Comparison of ENCODE assay signal across 8 cellular contexts in the genomic region with DNA sequence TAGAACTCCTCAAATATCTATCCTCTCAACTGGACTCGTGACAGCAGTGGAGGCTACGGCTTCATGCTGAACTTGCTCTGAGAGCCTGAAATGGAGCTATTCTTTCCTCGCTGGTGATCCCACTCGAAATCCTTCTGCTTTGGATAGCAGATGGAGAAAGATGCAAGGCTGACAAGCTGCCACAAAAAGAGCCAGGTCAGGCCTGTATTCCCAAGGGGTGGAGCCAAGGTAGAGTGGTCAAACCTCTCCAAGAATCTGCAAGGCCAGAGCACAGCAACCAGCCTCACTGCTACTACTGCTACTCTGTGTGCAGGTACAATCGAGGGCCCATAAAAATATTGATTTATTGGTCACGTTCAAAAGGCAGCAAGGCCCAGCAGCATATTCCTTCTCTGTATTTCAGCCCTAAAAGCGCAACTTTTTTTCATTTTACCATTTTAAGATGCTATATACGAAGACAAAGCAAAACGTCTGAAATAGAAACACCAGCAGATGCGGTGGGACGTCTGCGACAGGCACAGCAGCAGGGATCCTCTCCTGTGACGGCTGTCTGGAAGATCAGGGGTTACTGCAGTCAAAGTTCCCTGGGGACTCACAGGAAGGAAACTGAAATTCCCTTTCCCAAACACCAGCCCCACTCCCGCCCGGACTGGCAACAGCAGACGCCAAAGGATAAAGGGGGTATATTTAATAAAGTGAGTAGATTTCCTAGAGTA. TPM values are rescaled to one million over a fixed set of nuclear protein-coding genes. Genes with fewer than 3 reads are reported as not detected.
DNase-seq lines count a peak whose midpoint lies in the region; ATAC-seq and TF ChIP-seq lines count a peak whose summit lies in the region.

No MANE protein-coding gene starts in this region.

- intact Hi-C loops in activated CD8-positive, alpha-beta T cell treated with anti-CD3 and anti-CD28 coated beads for 36 hours (cut with micrococcal nuclease) = loop anchor here (2.0 kb wide), 1 partner anchor 47 kb away; no protein-coding TSS in a partner anchor
- intact Hi-C loops in aorta (cut with DNase I) = loop anchor here (5.0 to 10.0 kb wide), 3 partner anchors 48 to 165 kb away; no protein-coding TSS in a partner anchor

- H4K20me1 ChIP-seq in SK-N-SH (ENCODE audit: insufficient read depth) = peaks cover 60% of the 10 kb centered on the region

- WGBS in SK-N-SH (ENCODE audit: low lambda C conversion rate) = 54% methylated on average over 15 of the region's 16 CpGs
- 29 to 31% methylated on average over 16 of the region's 16 CpGs for WGBS in aorta, 2 donors

- H3K36me3 ChIP-seq in SK-N-SH (replicated peaks in 1 of 2; ENCODE audit: control insufficient read depth in 1 of 2, insufficient read depth in 2 of 2, low read length in 1 of 2) (peaks cover 2 to 7% of the 10 kb centered on the region in 2 experiments), subcutaneous abdominal adipose tissue (ENCODE audit: control insufficient read depth in 5 of 5, insufficient read depth in 5 of 5, low read length in 5 of 5) (no peaks in the 10 kb centered on the region), aorta (ENCODE audit: control insufficient read depth in 1 of 2, insufficient read depth in 2 of 2, low read length in 1 of 2) (no peaks in the 10 kb centered on the region)

- peaks cover 16% of the 10 kb centered on the region for H3F3A ChIP-seq in SK-N-SH (replicated peaks; ENCODE audit: insufficient read depth)

- H3K4me3 Mint-ChIP-seq in activated CD8-positive, alpha-beta T cell treated with anti-CD3 and anti-CD28 coated beads for 36 hours = peak overlapping the region; percentile 88
- H3K4me3 Mint-ChIP-seq in immature natural killer cell = peak overlapping the region; percentile 88 to 92 (median 90)

- peak overlapping the region; percentile 94 for H3K4me2 ChIP-seq in SK-N-SH

- TF ChIP-seq CTCF in SK-N-SH (IDR thresholded peaks at IDR 0.05) = no peak
- TF ChIP-seq CTCF in activated CD8-positive, alpha-beta T cell treated with anti-CD3 and anti-CD28 coated beads for 36 hours (IDR thresholded peaks at IDR 0.05) = no peak

- 0 out of 2 replicates have a peak overlapping the region, but pooled peaks have one; percentile 18 for H2AFZ ChIP-seq in SK-N-SH (ENCODE audit: low read depth)

- no peaks in the 10 kb centered on the region for H3K27me3 ChIP-seq in SK-N-SH (ENCODE audit: insufficient read depth)
- no peaks in the 10 kb centered on the region for H3K27me3 ChIP-seq in subcutaneous abdominal adipose tissue (ENCODE audit: control insufficient read depth in 5 of 5, insufficient read depth in 4 of 5, low read length in 5 of 5)
- H3K27me3 ChIP-seq in aorta (ENCODE audit: control insufficient read depth in 1 of 2, insufficient read depth in 2 of 2, low read length in 1 of 2) = no peaks in the 10 kb centered on the region

- no peak overlapping the region for H3K27ac Mint-ChIP-seq in activated CD8-positive, alpha-beta T cell treated with anti-CD3 and anti-CD28 coated beads for 36 hours
- H3K27ac Mint-ChIP-seq in immature natural killer cell = no peak overlapping the region

- H3K4me3 ChIP-seq in SK-N-SH (ENCODE audit: low read depth in 2 of 2, low read length in 1 of 2) (peak overlapping the region; percentile 91 to 92), subcutaneous abdominal adipose tissue (ENCODE audit: low read depth in 1 of 5, low read length in 5 of 5) (peak overlapping the region; percentile 76 to 94 (median 82)), aorta (ENCODE audit: low read length in 2 of 2) (peak overlapping the region in 1 of 2 donors; percentile 88)

- H3K27ac ChIP-seq in SK-N-SH (ENCODE audit: low read depth in 2 of 2, low read length in 1 of 2) = peak overlapping the region; percentile 40 to 89; a peak in 3 of 4 replicates
- peak overlapping the region; percentile 90 for H3K27ac ChIP-seq in subcutaneous abdominal adipose tissue (ENCODE audit: low read depth, low read length)
- H3K27ac ChIP-seq in aorta (ENCODE audit: low read depth in 1 of 2, low read length in 2 of 2) = peak overlapping the region in 1 of 2 donors; percentile 12

- no peaks in the 10 kb centered on the region for H3K36me3 Mint-ChIP-seq in activated CD8-positive, alpha-beta T cell treated with anti-CD3 and anti-CD28 coated beads for 36 hours (ENCODE audit: low read depth)
- no peaks in the 10 kb centered on the region for H3K36me3 Mint-ChIP-seq in immature natural killer cell

- H3K27me3 Mint-ChIP-seq in activated CD8-positive, alpha-beta T cell treated with anti-CD3 and anti-CD28 coated beads for 36 hours = peaks cover 34% of the 10 kb centered on the region
- H3K27me3 Mint-ChIP-seq in immature natural killer cell (ENCODE audit: low read depth in 3 of 3) = peaks cover 12 to 13% (median 12%) of the 10 kb centered on the region in 3 donors

- H3K9ac ChIP-seq in SK-N-SH (0 out of 2 replicates have a peak overlapping the region, but pooled peaks have one; percentile 93), subcutaneous abdominal adipose tissue (ENCODE audit: low read length in 5 of 5) (peak overlapping the region in 4 of 5 donors; percentile 64 to 75 (median 68))

- POLR2A ChIA-PET in SK-N-SH (lab: Yijun Ruan, JAX) = no interaction called here
- POLR2A ChIA-PET in activated CD8-positive, alpha-beta T cell treated with anti-CD3 and anti-CD28 coated beads for 36 hours (lab: Charles Lee) = interaction anchor here (0.7 to 1.8 kb wide), 3 partner anchors 13 to 300 kb away, joined by 3 to 4 read pairs (median 3); a partner anchor contains a TSS

- no peaks in the 10 kb centered on the region for H3K4me1 Mint-ChIP-seq in activated CD8-positive, alpha-beta T cell treated with anti-CD3 and anti-CD28 coated beads for 36 hours (ENCODE audit: low read depth)
- H3K4me1 Mint-ChIP-seq in immature natural killer cell = peaks cover 7 to 8% of the 10 kb centered on the region in 2 donors

- peaks cover 0 to 11% of the 10 kb centered on the region in 2 experiments; a peak in 2 of 4 replicates for H3K4me1 ChIP-seq in SK-N-SH (ENCODE audit: control insufficient read depth in 1 of 2, insufficient read depth in 2 of 2, low read depth in 1 of 2, low read length in 1 of 2)
- peaks cover 0 to 33% (median 27%) of the 10 kb centered on the region in 5 donors for H3K4me1 ChIP-seq in subcutaneous abdominal adipose tissue (ENCODE audit: control insufficient read depth in 5 of 5, insufficient read depth in 5 of 5, low read length in 5 of 5)
- no peaks in the 10 kb centered on the region for H3K4me1 ChIP-seq in aorta (ENCODE audit: control insufficient read depth in 1 of 2, insufficient read depth in 2 of 2, low read length in 2 of 2)

- TF ChIP-seq EP300 in SK-N-SH (IDR thresholded peaks at IDR 0.05; ENCODE audit: borderline replicate concordance in 1 of 2, low read depth in 1 of 2, low read length in 1 of 2) = no peak

- H3K79me2 ChIP-seq in SK-N-SH (ENCODE audit: insufficient read depth) = peaks cover 81% of the 10 kb centered on the region

- H3K9me3 Mint-ChIP-seq in activated CD8-positive, alpha-beta T cell treated with anti-CD3 and anti-CD28 coated beads for 36 hours = no peaks in the 10 kb centered on the region
- H3K9me3 Mint-ChIP-seq in immature natural killer cell = no peaks in the 10 kb centered on the region

- H3K9me3 ChIP-seq in SK-N-SH (no peaks in the 10 kb centered on the region), subcutaneous abdominal adipose tissue (ENCODE audit: control insufficient read depth in 5 of 5, low read length in 5 of 5) (no peaks in the 10 kb centered on the region), aorta (ENCODE audit: control insufficient read depth, low read length) (no peaks in the 10 kb centered on the region)

- TF ChIP-seq RAD21 in SK-N-SH (IDR thresholded peaks at IDR 0.05; ENCODE audit: low read length) = no peak

- ATAC-seq in SK-N-SH treated with all-trans-retinoic acid at 6 μM for 48 hours (no peak), aorta (ENCODE audit: low FRiP score) (no peak), GM19035 (IDR thresholded peaks at IDR 0.05; ENCODE audit: unreplicated experiment) (no peak)
- no peak for ATAC-seq in activated CD8-positive, alpha-beta T cell treated with anti-CD3 and anti-CD28 coated beads for 36 hours

- H3K9me2 ChIP-seq in SK-N-SH = no peaks in the 10 kb centered on the region

- CTCF ChIA-PET in SK-N-SH (lab: Yijun Ruan, JAX) = interaction anchor here (1.4 to 6.8 kb wide), 3 partner anchors 27 to 164 kb away, joined by 4 to 30 read pairs (median 4); no protein-coding TSS in a partner anchor
- CTCF ChIA-PET in activated CD8-positive, alpha-beta T cell treated with anti-CD3 and anti-CD28 coated beads for 36 hours (lab: Charles Lee) = interaction anchor here (1.0 to 1.4 kb wide), 2 partner anchors 47 to 72 kb away, joined by 3 read pairs; no protein-coding TSS in a partner anchor

- DNase-seq in SK-N-SH (no peak), immature natural killer cell (no peak), aorta (no peak), HuH-7.5 (ENCODE audit: low spot score) (no peak)
- DNase-seq in activated CD8-positive, alpha-beta T cell treated with anti-CD3 and anti-CD28 coated beads for 36 hours = no peak

TF ChIP-seq in SK-N-SH, 30 proteins besides CTCF, POLR2A, EP300 and RAD21 (continues in another document):
- TF ChIP-seq MXI1 (IDR thresholded peaks at IDR 0.05; ENCODE audit: low read depth, low read length) (no peak), FOXM1 (IDR thresholded peaks at IDR 0.05; ENCODE audit: low read depth) (no peak)

TF ChIP-seq in SK-N-SH treated with all-trans-retinoic acid at 6 μM for 48 hours, 23 proteins besides CTCF, POLR2A, EP300 and RAD21 (continues in another document):
- no peak for TF ChIP-seq ZNF70 (CRISPR knock-in tag; IDR thresholded peaks at IDR 0.05)
- TF ChIP-seq TOX (CRISPR knock-in tag; IDR thresholded peaks at IDR 0.05; ENCODE audit: borderline replicate concordance) = no peak
- TF ChIP-seq ZFP3 (CRISPR knock-in tag; IDR thresholded peaks at IDR 0.05) = no peak

RNA-seq across cellular contexts. Expression of a gene that starts 2.4 kb away (rescaled TPM):
- 13.5 and 21.9 TPM in 2 replicates for polyA plus RNA-seq in SK-N-SH (2012; rRNA removed)
- polyA plus RNA-seq in SK-N-SH (2012; cell fraction: cytosol; rRNA removed) = 18.4 and 21.2 TPM in 2 replicates
- 17.0 and 22.9 TPM in 2 replicates for polyA plus RNA-seq in SK-N-SH (2012; cell fraction: nucleus; rRNA removed)
- 1 to 10 TPM; 5.9 to 6.7 TPM for total RNA-seq in activated CD8-positive, alpha-beta T cell treated with anti-CD3 and anti-CD28 coated beads for 36 hours
- polyA plus RNA-seq in immature natural killer cell = 1 to 10 TPM in 1 of 3 donors, under 1 TPM in 1, not detected in 1; 0.67 to 1.4 TPM
- 10 to 100 TPM; 36.5 to 38.3 TPM for total RNA-seq in aorta
- 10 to 100 TPM in 1 of 2 donors, 1 to 10 TPM in 1; 9.9 to 19.7 TPM for polyA plus RNA-seq in aorta

Comparison
In these comparisons a context has a peak if more than half of its experiments do, and no peak if none do; other contexts are left out.
1. RNA of a gene that starts 2.4 kb away (polyA plus RNA-seq): 13.5 to 22.9 TPM in SK-N-SH and 9.9 to 19.7 TPM in aorta; 0.67 to 1.4 TPM in immature natural killer cell; every median in the first group is over 4 times any median in the second.